1 cellular context compared by ENCODE assay signal in the genomic region with DNA sequence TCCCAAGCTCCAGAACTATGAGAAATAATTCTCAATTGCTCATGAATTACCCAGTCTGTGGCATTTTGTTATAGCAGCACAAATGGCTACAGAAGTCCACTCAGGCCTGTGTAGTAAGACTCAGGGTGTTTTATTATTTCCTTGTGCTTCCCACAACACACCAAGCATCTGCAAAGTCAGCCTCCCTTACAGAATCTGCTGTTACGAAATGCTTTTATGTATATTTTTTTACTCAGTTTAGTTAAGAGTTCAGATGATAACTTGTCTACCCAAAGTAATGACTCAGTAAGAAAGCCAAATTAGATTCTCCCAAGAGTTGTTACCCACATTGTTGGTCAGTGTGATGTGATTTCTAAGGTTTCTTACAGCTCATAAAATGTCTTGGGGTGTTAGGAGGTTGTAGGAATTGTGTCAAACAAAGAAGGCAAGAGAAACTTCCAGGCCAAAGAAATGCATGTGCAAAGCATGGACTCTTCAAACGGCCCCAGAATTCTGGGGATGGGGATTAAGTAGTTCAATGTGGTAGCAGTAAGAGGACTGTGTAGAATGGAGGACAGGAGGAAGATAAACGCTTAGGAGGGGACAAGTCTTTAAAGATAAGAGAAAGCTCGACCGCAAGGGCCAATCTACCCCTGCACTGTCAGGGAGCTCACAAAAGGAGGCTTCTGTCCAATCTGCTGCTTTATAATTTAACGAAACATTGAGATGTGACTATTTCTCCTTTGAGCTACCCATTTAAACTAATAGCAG.
TF ChIP-seq lines count a peak whose summit lies in the region.

No MANE protein-coding gene starts in this region.

TF ChIP-seq in SK-N-SH, 30 proteins besides CTCF, POLR2A, EP300 and RAD21 (continued from another document):
- TF ChIP-seq, protein P1, sequence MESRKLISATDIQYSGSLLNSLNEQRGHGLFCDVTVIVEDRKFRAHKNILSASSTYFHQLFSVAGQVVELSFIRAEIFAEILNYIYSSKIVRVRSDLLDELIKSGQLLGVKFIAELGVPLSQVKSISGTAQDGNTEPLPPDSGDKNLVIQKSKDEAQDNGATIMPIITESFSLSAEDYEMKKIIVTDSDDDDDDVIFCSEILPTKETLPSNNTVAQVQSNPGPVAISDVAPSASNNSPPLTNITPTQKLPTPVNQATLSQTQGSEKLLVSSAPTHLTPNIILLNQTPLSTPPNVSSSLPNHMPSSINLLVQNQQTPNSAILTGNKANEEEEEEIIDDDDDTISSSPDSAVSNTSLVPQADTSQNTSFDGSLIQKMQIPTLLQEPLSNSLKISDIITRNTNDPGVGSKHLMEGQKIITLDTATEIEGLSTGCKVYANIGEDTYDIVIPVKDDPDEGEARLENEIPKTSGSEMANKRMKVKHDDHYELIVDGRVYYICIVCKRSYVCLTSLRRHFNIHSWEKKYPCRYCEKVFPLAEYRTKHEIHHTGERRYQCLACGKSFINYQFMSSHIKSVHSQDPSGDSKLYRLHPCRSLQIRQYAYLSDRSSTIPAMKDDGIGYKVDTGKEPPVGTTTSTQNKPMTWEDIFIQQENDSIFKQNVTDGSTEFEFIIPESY (IDR thresholded peaks at IDR 0.05; ENCODE audit: borderline replicate concordance, low read depth), result no peak
- TF ChIP-seq MXI1 (IDR thresholded peaks at IDR 0.05; ENCODE audit: low read depth, low read length) (no peak), MEF2A (IDR thresholded peaks at IDR 0.05; ENCODE audit: borderline replicate concordance, low read depth) (no peak), TAF1 (IDR thresholded peaks at IDR 0.05; ENCODE audit: borderline replicate concordance, low read depth, low read length) (no peak), TEAD4 (IDR thresholded peaks at IDR 0.05; ENCODE audit: borderline replicate concordance, insufficient read depth) (no peak), CHD2 (IDR thresholded peaks at IDR 0.05; ENCODE audit: low read length, partially characterized antibody) (no peak), TCF12 (IDR thresholded peaks at IDR 0.05) (no peak), GATA2 (CRISPR knock-in tag; IDR thresholded peaks at IDR 0.05) (no peak), RXRA (IDR thresholded peaks at IDR 0.05; ENCODE audit: borderline replicate concordance, low read depth) (no peak)
- TF ChIP-seq, protein P2, sequence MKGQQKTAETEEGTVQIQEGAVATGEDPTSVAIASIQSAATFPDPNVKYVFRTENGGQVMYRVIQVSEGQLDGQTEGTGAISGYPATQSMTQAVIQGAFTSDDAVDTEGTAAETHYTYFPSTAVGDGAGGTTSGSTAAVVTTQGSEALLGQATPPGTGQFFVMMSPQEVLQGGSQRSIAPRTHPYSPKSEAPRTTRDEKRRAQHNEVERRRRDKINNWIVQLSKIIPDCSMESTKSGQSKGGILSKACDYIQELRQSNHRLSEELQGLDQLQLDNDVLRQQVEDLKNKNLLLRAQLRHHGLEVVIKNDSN (IDR thresholded peaks at IDR 0.05; ENCODE audit: borderline replicate concordance, low read depth), result no peak
- TF ChIP-seq, protein P3, sequence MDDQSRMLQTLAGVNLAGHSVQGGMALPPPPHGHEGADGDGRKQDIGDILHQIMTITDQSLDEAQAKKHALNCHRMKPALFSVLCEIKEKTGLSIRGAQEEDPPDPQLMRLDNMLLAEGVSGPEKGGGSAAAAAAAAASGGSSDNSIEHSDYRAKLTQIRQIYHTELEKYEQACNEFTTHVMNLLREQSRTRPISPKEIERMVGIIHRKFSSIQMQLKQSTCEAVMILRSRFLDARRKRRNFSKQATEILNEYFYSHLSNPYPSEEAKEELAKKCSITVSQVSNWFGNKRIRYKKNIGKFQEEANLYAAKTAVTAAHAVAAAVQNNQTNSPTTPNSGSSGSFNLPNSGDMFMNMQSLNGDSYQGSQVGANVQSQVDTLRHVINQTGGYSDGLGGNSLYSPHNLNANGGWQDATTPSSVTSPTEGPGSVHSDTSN (IDR thresholded peaks at IDR 0.05), result no peak
- TF ChIP-seq, protein P4, sequence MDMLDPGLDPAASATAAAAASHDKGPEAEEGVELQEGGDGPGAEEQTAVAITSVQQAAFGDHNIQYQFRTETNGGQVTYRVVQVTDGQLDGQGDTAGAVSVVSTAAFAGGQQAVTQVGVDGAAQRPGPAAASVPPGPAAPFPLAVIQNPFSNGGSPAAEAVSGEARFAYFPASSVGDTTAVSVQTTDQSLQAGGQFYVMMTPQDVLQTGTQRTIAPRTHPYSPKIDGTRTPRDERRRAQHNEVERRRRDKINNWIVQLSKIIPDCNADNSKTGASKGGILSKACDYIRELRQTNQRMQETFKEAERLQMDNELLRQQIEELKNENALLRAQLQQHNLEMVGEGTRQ (IDR thresholded peaks at IDR 0.05; ENCODE audit: borderline replicate concordance, low read depth, low read length), result no peak
- TF ChIP-seq, protein P5, sequence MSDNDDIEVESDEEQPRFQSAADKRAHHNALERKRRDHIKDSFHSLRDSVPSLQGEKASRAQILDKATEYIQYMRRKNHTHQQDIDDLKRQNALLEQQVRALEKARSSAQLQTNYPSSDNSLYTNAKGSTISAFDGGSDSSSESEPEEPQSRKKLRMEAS (IDR thresholded peaks at IDR 0.05; ENCODE audit: low read depth), result no peak
